23 cellular contexts compared by ENCODE assay signal in genomic region chr12:113187588-113187987, GRCh38. TPM values are rescaled to one million over a fixed set of nuclear protein-coding genes. Genes with fewer than 3 reads are reported as not detected.
A peak's percentile ranks its signal among the peaks of the same experiment; 100 is the strongest.
DNase-seq lines count a peak whose midpoint lies in the region; ATAC-seq, FAIRE-seq and TF ChIP-seq lines count a peak whose summit lies in the region.
"Had no signal": no experiment of that assay in that cellular context is flagged by ENCODE, and none has a peak within 500 bp of the region (broad histone marks: within the 10 kb centered on the region; RNA-seq: fewer than 3 reads in every experiment).

No MANE protein-coding gene starts in this region.

- TF ChIP-seq CTCF in HepG2 (CRISPR knock-in tag; IDR thresholded peaks at IDR 0.05) (no peak), right lobe of liver (IDR thresholded peaks at IDR 0.05) (no peak), OCI-LY7 (conservative IDR thresholded peaks at IDR 0.05; ENCODE audit: low read length) (no peak)

- TF ChIP-seq EP300 in HepG2 (IDR thresholded peaks at IDR 0.05; ENCODE audit: low read depth in 2 of 2, low read length in 2 of 2) (no peak), HepG2 (CRISPR knock-in tag; IDR thresholded peaks at IDR 0.05; ENCODE audit: borderline replicate concordance) (no peak)

- no peaks in the 10 kb centered on the region for H3K27me3 ChIP-seq in HepG2 (ENCODE audit: control insufficient read depth in 1 of 2, insufficient read depth in 2 of 2, low read length in 2 of 2)
- H3K27me3 ChIP-seq in right lobe of liver = no peaks in the 10 kb centered on the region
- H3K27me3 ChIP-seq: stomach had no signal

- H3K4me2 ChIP-seq in HepG2 (ENCODE audit: low read depth, low read length) = peak overlapping the region; percentile 80
- peak overlapping the region; percentile 92 for H3K4me2 ChIP-seq in OCI-LY7 (ENCODE audit: low read length)

- DNase-seq in HepG2 (ENCODE audit: low spot score) (no peak), right lobe of liver (no peak), OCI-LY7 (ENCODE audit: low spot score) (no peak), left ventricle myocardium superior (no peak), NCI-H1105 treated with DMSO at 0.1 percent for 48 hours (lab: John Stamatoyannopoulos, UW) (no peak)
- DNase-seq in activated naive CD8-positive, alpha-beta T cell treated with anti-CD3 and anti-CD28 coated beads, Interleukin-2, amount 10 ng/mL, durations not matched to agents 7 days and 5 days = no peak
- no peak for DNase-seq in stimulated activated CD8-positive, alpha-beta memory T cell treated with anti-CD3 and anti-CD28 coated beads, Interleukin-4, amount 100 ng/mL, for 48 hours
- DNase-seq: aorta; hippocampal formation; NCI-H187 treated with DMSO at 0.1 percent for 48 hours; NCI-H446 treated with DMSO at 0.1 percent for 48 hours; SHP77 treated with DMSO at 0.1 percent for 48 hours; stimulated activated CD4-positive, alpha-beta T cell treated with anti-CD3 and anti-CD28 coated beads, Interleukin-12 subunit alpha, Interleukin-12 subunit beta, amount 100 ng/mL, for 4 hours; stomach had no signal

- no peak for TF ChIP-seq RAD21 in HepG2 (CRISPR knock-in tag; IDR thresholded peaks at IDR 0.05)

- peak overlapping the region in 1 of 3 experiments; percentile 86; a peak in 1 of 6 replicates for H3K4me3 ChIP-seq in HepG2 (replicated peaks in 1 of 3; ENCODE audit: insufficient read depth in 1 of 3, low read depth in 2 of 3, low read length in 3 of 3)
- H3K4me3 ChIP-seq in right lobe of liver = no peak overlapping the region
- H3K4me3 ChIP-seq in OCI-LY7 (ENCODE audit: low read depth, low read length, poor library complexity, severe bottlenecking) = peak overlapping the region; percentile 92
- H3K4me3 ChIP-seq: stomach had no signal

- H3K9me3 ChIP-seq in HepG2 (ENCODE audit: low read length) (no peaks in the 10 kb centered on the region), right lobe of liver (no peaks in the 10 kb centered on the region), OCI-LY7 (ENCODE audit: low read length) (no peaks in the 10 kb centered on the region)
- H3K9me3 ChIP-seq: stomach had no signal

- H3K4me1 Mint-ChIP-seq in activated naive CD8-positive, alpha-beta T cell treated with anti-CD3 and anti-CD28 coated beads, Interleukin-2, amount 10 ng/mL, durations not matched to agents 7 days and 5 days = peaks cover 24% of the 10 kb centered on the region

- no peaks in the 10 kb centered on the region for H4K20me1 ChIP-seq in HepG2 (ENCODE audit: insufficient read depth, low read length)
- peaks cover 12% of the 10 kb centered on the region; the same call in 1 of the 2 replicates for H4K20me1 ChIP-seq in OCI-LY7 (ENCODE audit: insufficient read depth, low read length)

- peaks cover 34% of the 10 kb centered on the region for H3K4me1 ChIP-seq in HepG2 (ENCODE audit: insufficient read depth, low read length)
- peaks cover 0 to 35% (median 8%) of the 10 kb centered on the region in 4 donors for H3K4me1 ChIP-seq in right lobe of liver
- H3K4me1 ChIP-seq in OCI-LY7 (ENCODE audit: insufficient read depth, low read length, poor library complexity, severe bottlenecking) = peaks cover 39% of the 10 kb centered on the region

- no peaks in the 10 kb centered on the region for H3K27me3 Mint-ChIP-seq in activated naive CD8-positive, alpha-beta T cell treated with anti-CD3 and anti-CD28 coated beads, Interleukin-2, amount 10 ng/mL, durations not matched to agents 7 days and 5 days

- H3K4me3 Mint-ChIP-seq in activated naive CD8-positive, alpha-beta T cell treated with anti-CD3 and anti-CD28 coated beads, Interleukin-2, amount 10 ng/mL, durations not matched to agents 7 days and 5 days = peak overlapping the region; percentile 89

- H3K27ac Mint-ChIP-seq in activated naive CD8-positive, alpha-beta T cell treated with anti-CD3 and anti-CD28 coated beads, Interleukin-2, amount 10 ng/mL, durations not matched to agents 7 days and 5 days = no peak overlapping the region

- H3K9ac ChIP-seq in HepG2 (ENCODE audit: insufficient read depth, low read depth, low read length) = no peak overlapping the region

- H3K36me3 ChIP-seq in HepG2 (replicated peaks in 1 of 2; ENCODE audit: control insufficient read depth in 1 of 2, insufficient read depth in 2 of 2, low read length in 2 of 2) = peaks cover 11 to 22% of the 10 kb centered on the region in 2 experiments; a peak in 4 of 5 replicates
- peaks cover 0 to 24% (median 4%) of the 10 kb centered on the region in 4 donors for H3K36me3 ChIP-seq in right lobe of liver
- peaks cover 71% of the 10 kb centered on the region for H3K36me3 ChIP-seq in OCI-LY7 (ENCODE audit: insufficient read depth, low read length)

- intact Hi-C loops in HepG2 (cut with micrococcal nuclease; ENCODE audit: unreplicated experiment) (no loop called here), right lobe of liver (cut with DNase I) (no loop called here), OCI-LY7 (cut with micrococcal nuclease; ENCODE audit: unreplicated experiment) (no loop called here), left ventricle myocardium superior (cut with micrococcal nuclease) (no loop called here)

- H3K9me2 ChIP-seq in OCI-LY7 (ENCODE audit: insufficient read depth, low read length) = no peaks in the 10 kb centered on the region

- H3K36me3 Mint-ChIP-seq in activated naive CD8-positive, alpha-beta T cell treated with anti-CD3 and anti-CD28 coated beads, Interleukin-2, amount 10 ng/mL, durations not matched to agents 7 days and 5 days = peaks cover 20% of the 10 kb centered on the region

- no TSS peak for BruUV-seq in HepG2 (replicated peaks; lab: Mats Ljungman, UMichigan)
- no TSS peak for BruUV-seq in OCI-LY7 (replicated peaks; lab: Mats Ljungman, UMichigan)

- in situ Hi-C loops in HepG2 (cut with HindIII; ENCODE audit: extremely low pct_ligation_motif_present, low pct_unique_long_range_greater_than_20kb) = no loop called here

- POLR2A ChIA-PET in HepG2 (lab: Yijun Ruan, JAX) = interaction anchor here (1.0 kb wide), 1 partner anchor 18 kb away, joined by 6 read pairs; no protein-coding TSS in a partner anchor
- POLR2A ChIA-PET in OCI-LY7 (lab: Charles Lee) = interaction anchor here (0.6 to 4.6 kb wide), 7 partner anchors 13 to 126 kb away, joined by 3 to 20 read pairs (median 4); no protein-coding TSS in a partner anchor
- POLR2A ChIA-PET in activated naive CD8-positive, alpha-beta T cell treated with anti-CD3 and anti-CD28 coated beads, Interleukin-2, amount 10 ng/mL, durations not matched to agents 7 days and 5 days (lab: Charles Lee) = interaction anchor here (0.7 kb wide), 3 partner anchors 34 to 201 kb away, joined by 3 to 5 read pairs (median 3); partner anchors contain the start of gene TPCN1

- CTCF ChIA-PET in HepG2 (lab: Yijun Ruan, JAX; ENCODE audit: low intra/inter-chr PET ratio, low total read pairs) (no interaction called here), OCI-LY7 (lab: Charles Lee; ENCODE audit: unreplicated experiment) (interaction anchor here (1.1 kb wide), 1 partner anchor 42 kb away, joined by 3 read pairs; no protein-coding TSS in a partner anchor)

- WGBS in HepG2 (ENCODE audit: low lambda C conversion rate) = 100% methylated on average over 3 of the region's 3 CpGs
- WGBS in right lobe of liver (ENCODE audit: insufficient coverage, low coverage, low lambda C conversion rate, missing lambda C conversion rate) = 80% methylated on average over 1 of the region's 3 CpGs

- no peaks in the 10 kb centered on the region for H3K9me3 Mint-ChIP-seq in activated naive CD8-positive, alpha-beta T cell treated with anti-CD3 and anti-CD28 coated beads, Interleukin-2, amount 10 ng/mL, durations not matched to agents 7 days and 5 days

- ATAC-seq in HepG2 = no peak
- no peak for ATAC-seq in right lobe of liver
- ATAC-seq in activated naive CD8-positive, alpha-beta T cell treated with anti-CD3 and anti-CD28 coated beads, Interleukin-2, amount 10 ng/mL, durations not matched to agents 7 days and 5 days (ENCODE audit: low read depth) = no peak
- ATAC-seq in GM21360 (IDR thresholded peaks at IDR 0.05; ENCODE audit: unreplicated experiment) = no peak
- ATAC-seq in left ventricle myocardium superior = no peak

- TF ChIP-seq POLR2A in HepG2 (IDR thresholded peaks at IDR 0.05; ENCODE audit: insufficient read depth in 1 of 2, low read depth in 2 of 2, low read length in 2 of 2) (no peak), right lobe of liver (IDR thresholded peaks at IDR 0.05) (no peak)

- no peak for FAIRE-seq in HepG2 (lab: Jason Lieb, UNC)
- FAIRE-seq: endometrium, GM12892 had no signal

- H3K27ac ChIP-seq in HepG2 (ENCODE audit: extremely low read length, insufficient read depth, low read length) (no peak overlapping the region), right lobe of liver (no peak overlapping the region), OCI-LY7 (ENCODE audit: low read depth, low read length, poor library complexity, severe bottlenecking) (peak overlapping the region; percentile 86)
- H3K27ac ChIP-seq: stomach had no signal

- H2AFZ ChIP-seq in HepG2 (ENCODE audit: low read length) (no peak overlapping the region), OCI-LY7 (ENCODE audit: low read length) (no peak overlapping the region)

- H3K79me2 ChIP-seq in HepG2 (ENCODE audit: insufficient read depth, low read length) (peaks cover 42% of the 10 kb centered on the region), OCI-LY7 (ENCODE audit: insufficient read depth, low read depth, low read length) (peaks cover 69% of the 10 kb centered on the region)

RNA-seq across cellular contexts. Expression of gene RITA1, which starts 2.1 kb away (rescaled TPM):
- total RNA-seq in HepG2 (2016; rRNA removed; fragmentation: Illumina TruSeq; extraction: Trizol) (28.1 and 28.9 TPM in 2 replicates), right lobe of liver (10 to 100 TPM; 11.1 to 33.0 (median 22.3) TPM), OCI-LY7 (2022) (59.5 and 68.6 TPM in 2 replicates), left ventricle myocardium superior (19.5 TPM)
- total RNA-seq in HepG2 (2016; cell fraction: cytosol; rRNA removed; fragmentation: Illumina TruSeq; extraction: Trizol; ENCODE audit: low read depth) = 34.7 and 44.4 TPM in 2 replicates
- total RNA-seq in HepG2 (2016; cell fraction: insoluble cytoplasmic fraction; rRNA removed; fragmentation: Illumina TruSeq; extraction: Trizol) = 25.7 and 31.1 TPM in 2 replicates
- 58.4 and 67.9 TPM in 2 replicates for total RNA-seq in HepG2 (2016; cell fraction: membrane; rRNA removed; fragmentation: Illumina TruSeq; extraction: Trizol)
- 16.2 and 17.8 TPM in 2 replicates for total RNA-seq in HepG2 (2016; cell fraction: nucleus; rRNA removed; fragmentation: Illumina TruSeq; extraction: Trizol)
- polyA plus RNA-seq in HepG2 (2011; rRNA removed) = 12.4 and 14.3 TPM in 2 replicates
- polyA plus RNA-seq in HepG2 (2011; cell fraction: cytosol; rRNA removed) = 13.8 and 16.3 TPM in 2 replicates
- polyA plus RNA-seq in HepG2 (2011; cell fraction: nucleus; rRNA removed) = 8.9 and 10.1 TPM in 2 replicates
- polyA plus RNA-seq in HepG2 (2012) = 8.6 and 10.6 TPM in 2 replicates
- polyA plus RNA-seq in HepG2 (2016; cell fraction: cytosol; fragmentation: Illumina TruSeq; extraction: Trizol; ENCODE audit: low read depth) = 48.9 and 64.2 TPM in 2 replicates
- polyA plus RNA-seq in HepG2 (2016; cell fraction: insoluble cytoplasmic fraction; fragmentation: Illumina TruSeq; extraction: Trizol; ENCODE audit: low read depth) = 35.7 and 37.7 TPM in 2 replicates
- 64.3 and 73.8 TPM in 2 replicates for polyA plus RNA-seq in HepG2 (2016; cell fraction: membrane; fragmentation: Illumina TruSeq; extraction: Trizol; ENCODE audit: low read depth)
- polyA plus RNA-seq in HepG2 (2016; cell fraction: nucleus; fragmentation: Illumina TruSeq; extraction: Trizol; ENCODE audit: insufficient read depth, low read depth) = 21.0 and 24.3 TPM in 2 replicates
- polyA minus RNA-seq in HepG2 (2011; rRNA and poly(A)+ RNA removed; ENCODE audit: low replicate concordance) = 12.2 and 25.5 TPM in 2 replicates
- 6.2 and 7.6 TPM in 2 replicates for polyA minus RNA-seq in HepG2 (2011; cell fraction: cytosol; rRNA and poly(A)+ RNA removed)
- 11.1 and 14.5 TPM in 2 replicates for polyA minus RNA-seq in HepG2 (2011; cell fraction: nucleus; rRNA and poly(A)+ RNA removed)
- 72.5 and 90.8 TPM in 2 replicates for total RNA-seq in OCI-LY7 (2014; rRNA removed; shearing (Covaris generic))
- 10 to 100 TPM; 18.5 to 21.5 TPM for total RNA-seq in activated naive CD8-positive, alpha-beta T cell treated with anti-CD3 and anti-CD28 coated beads, Interleukin-2, amount 10 ng/mL, durations not matched to agents 7 days and 5 days

RNA-seq across cellular contexts. Expression of gene DDX54, which starts 2.3 kb away (rescaled TPM):
- total RNA-seq in HepG2 (2016; rRNA removed; fragmentation: Illumina TruSeq; extraction: Trizol) = 45.1 and 59.7 TPM in 2 replicates
- 5.0 and 6.8 TPM in 2 replicates for total RNA-seq in HepG2 (2016; cell fraction: cytosol; rRNA removed; fragmentation: Illumina TruSeq; extraction: Trizol; ENCODE audit: low read depth)
- total RNA-seq in HepG2 (2016; cell fraction: insoluble cytoplasmic fraction; rRNA removed; fragmentation: Illumina TruSeq; extraction: Trizol) = 44.2 and 60.5 TPM in 2 replicates
- total RNA-seq in HepG2 (2016; cell fraction: membrane; rRNA removed; fragmentation: Illumina TruSeq; extraction: Trizol) = 15.7 and 17.4 TPM in 2 replicates
- total RNA-seq in HepG2 (2016; cell fraction: nucleus; rRNA removed; fragmentation: Illumina TruSeq; extraction: Trizol) = 30.5 and 38.6 TPM in 2 replicates
- 51.3 and 61.1 TPM in 2 replicates for polyA plus RNA-seq in HepG2 (2011; rRNA removed)
- polyA plus RNA-seq in HepG2 (2011; cell fraction: cytosol; rRNA removed) = 33.9 and 54.0 TPM in 2 replicates
- 56.0 and 66.1 TPM in 2 replicates for polyA plus RNA-seq in HepG2 (2011; cell fraction: nucleus; rRNA removed)
- polyA plus RNA-seq in HepG2 (2012) = 29.2 and 33.1 TPM in 2 replicates
- 4.2 and 4.5 TPM in 2 replicates for polyA plus RNA-seq in HepG2 (2016; cell fraction: cytosol; fragmentation: Illumina TruSeq; extraction: Trizol; ENCODE audit: low read depth)
- 61.6 and 69.4 TPM in 2 replicates for polyA plus RNA-seq in HepG2 (2016; cell fraction: insoluble cytoplasmic fraction; fragmentation: Illumina TruSeq; extraction: Trizol; ENCODE audit: low read depth)
- 8.9 and 13.8 TPM in 2 replicates for polyA plus RNA-seq in HepG2 (2016; cell fraction: membrane; fragmentation: Illumina TruSeq; extraction: Trizol; ENCODE audit: low read depth)
- 93.7 and 96.2 TPM in 2 replicates for polyA plus RNA-seq in HepG2 (2016; cell fraction: nucleus; fragmentation: Illumina TruSeq; extraction: Trizol; ENCODE audit: insufficient read depth, low read depth)
- 67.7 and 93.0 TPM in 2 replicates for polyA minus RNA-seq in HepG2 (2011; rRNA and poly(A)+ RNA removed; ENCODE audit: low replicate concordance)
- 23.5 and 27.4 TPM in 2 replicates for polyA minus RNA-seq in HepG2 (2011; cell fraction: cytosol; rRNA and poly(A)+ RNA removed)
- 26.4 and 35.3 TPM in 2 replicates for polyA minus RNA-seq in HepG2 (2011; cell fraction: nucleus; rRNA and poly(A)+ RNA removed)
- 10 to 100 TPM; 22.8 to 43.8 (median 31.1) TPM for total RNA-seq in right lobe of liver
- 86.0 and 87.2 TPM in 2 replicates for total RNA-seq in OCI-LY7 (2014; rRNA removed; shearing (Covaris generic))
- total RNA-seq in OCI-LY7 (2022) = 145 and 150 TPM in 2 replicates
- 10 to 100 TPM; 70.1 to 74.2 TPM for total RNA-seq in activated naive CD8-positive, alpha-beta T cell treated with anti-CD3 and anti-CD28 coated beads, Interleukin-2, amount 10 ng/mL, durations not matched to agents 7 days and 5 days
- 33.8 TPM for total RNA-seq in left ventricle myocardium superior

RNA-seq across cellular contexts. Expression of gene TPCN1, which starts 33.7 kb away (rescaled TPM):
- total RNA-seq in HepG2 (2016; rRNA removed; fragmentation: Illumina TruSeq; extraction: Trizol) (3.8 and 8.0 TPM in 2 replicates), right lobe of liver (10 to 100 TPM; 18.0 to 34.6 (median 28.3) TPM), OCI-LY7 (2022) (160 and 177 TPM in 2 replicates), left ventricle myocardium superior (145 TPM)
- 4.4 and 4.6 TPM in 2 replicates for total RNA-seq in HepG2 (2016; cell fraction: cytosol; rRNA removed; fragmentation: Illumina TruSeq; extraction: Trizol; ENCODE audit: low read depth)
- total RNA-seq in HepG2 (2016; cell fraction: insoluble cytoplasmic fraction; rRNA removed; fragmentation: Illumina TruSeq; extraction: Trizol) = 3.0 and 10.0 TPM in 2 replicates
- 4.2 and 4.5 TPM in 2 replicates for total RNA-seq in HepG2 (2016; cell fraction: membrane; rRNA removed; fragmentation: Illumina TruSeq; extraction: Trizol)
- 12.3 and 15.7 TPM in 2 replicates for total RNA-seq in HepG2 (2016; cell fraction: nucleus; rRNA removed; fragmentation: Illumina TruSeq; extraction: Trizol)
- polyA plus RNA-seq in HepG2 (2011; rRNA removed) = 26.8 and 33.5 TPM in 2 replicates
- polyA plus RNA-seq in HepG2 (2011; cell fraction: cytosol; rRNA removed) = 10.3 and 10.4 TPM in 2 replicates
- 183 and 201 TPM in 2 replicates for polyA plus RNA-seq in HepG2 (2011; cell fraction: nucleus; rRNA removed)
- polyA plus RNA-seq in HepG2 (2012) = 18.0 and 21.8 TPM in 2 replicates
- 0.84 and 1.4 TPM in 2 replicates for polyA plus RNA-seq in HepG2 (2016; cell fraction: cytosol; fragmentation: Illumina TruSeq; extraction: Trizol; ENCODE audit: low read depth)
- polyA plus RNA-seq in HepG2 (2016; cell fraction: insoluble cytoplasmic fraction; fragmentation: Illumina TruSeq; extraction: Trizol; ENCODE audit: low read depth) = 3.5 and 4.1 TPM in 2 replicates
- polyA plus RNA-seq in HepG2 (2016; cell fraction: membrane; fragmentation: Illumina TruSeq; extraction: Trizol; ENCODE audit: low read depth) = 2.5 and 2.8 TPM in 2 replicates
- polyA plus RNA-seq in HepG2 (2016; cell fraction: nucleus; fragmentation: Illumina TruSeq; extraction: Trizol; ENCODE audit: insufficient read depth, low read depth) = 42.1 and 42.8 TPM in 2 replicates
- polyA minus RNA-seq in HepG2 (2011; rRNA and poly(A)+ RNA removed; ENCODE audit: low replicate concordance) = 40.0 and 48.9 TPM in 2 replicates
- polyA minus RNA-seq in HepG2 (2011; cell fraction: cytosol; rRNA and poly(A)+ RNA removed) = 7.3 and 9.8 TPM in 2 replicates
- polyA minus RNA-seq in HepG2 (2011; cell fraction: nucleus; rRNA and poly(A)+ RNA removed) = 45.8 and 47.1 TPM in 2 replicates
- total RNA-seq in OCI-LY7 (2014; rRNA removed; shearing (Covaris generic)) = 72.4 and 96.0 TPM in 2 replicates
- 10 to 100 TPM; 29.9 to 32.0 TPM for total RNA-seq in activated naive CD8-positive, alpha-beta T cell treated with anti-CD3 and anti-CD28 coated beads, Interleukin-2, amount 10 ng/mL, durations not matched to agents 7 days and 5 days

RNA-seq across cellular contexts. Expression of gene CFAP73, which starts 38.1 kb away (rescaled TPM):
- not detected in 2 replicates for total RNA-seq in HepG2 (2016; rRNA removed; fragmentation: Illumina TruSeq; extraction: Trizol)
- not detected in 2 replicates for total RNA-seq in HepG2 (2016; cell fraction: cytosol; rRNA removed; fragmentation: Illumina TruSeq; extraction: Trizol; ENCODE audit: low read depth)
- total RNA-seq in HepG2 (2016; cell fraction: insoluble cytoplasmic fraction; rRNA removed; fragmentation: Illumina TruSeq; extraction: Trizol) = not detected in 2 replicates
- not detected in 2 replicates for total RNA-seq in HepG2 (2016; cell fraction: membrane; rRNA removed; fragmentation: Illumina TruSeq; extraction: Trizol)
- total RNA-seq in HepG2 (2016; cell fraction: nucleus; rRNA removed; fragmentation: Illumina TruSeq; extraction: Trizol) = not detected in 2 replicates
- not detected in 2 replicates for polyA plus RNA-seq in HepG2 (2011; rRNA removed)
- polyA plus RNA-seq in HepG2 (2011; cell fraction: cytosol; rRNA removed) = not detected in 2 replicates
- polyA plus RNA-seq in HepG2 (2011; cell fraction: nucleus; rRNA removed) = not detected in 2 replicates
- polyA plus RNA-seq in HepG2 (2012) = not detected in 2 replicates
- polyA plus RNA-seq in HepG2 (2016; cell fraction: cytosol; fragmentation: Illumina TruSeq; extraction: Trizol; ENCODE audit: low read depth) = not detected in 2 replicates
- not detected in 2 replicates for polyA plus RNA-seq in HepG2 (2016; cell fraction: insoluble cytoplasmic fraction; fragmentation: Illumina TruSeq; extraction: Trizol; ENCODE audit: low read depth)
- polyA plus RNA-seq in HepG2 (2016; cell fraction: membrane; fragmentation: Illumina TruSeq; extraction: Trizol; ENCODE audit: low read depth) = not detected in 2 replicates
- polyA plus RNA-seq in HepG2 (2016; cell fraction: nucleus; fragmentation: Illumina TruSeq; extraction: Trizol; ENCODE audit: insufficient read depth, low read depth) = not detected in 2 replicates
- not detected in 2 replicates for polyA minus RNA-seq in HepG2 (2011; rRNA and poly(A)+ RNA removed; ENCODE audit: low replicate concordance)
- not detected in 2 replicates for polyA minus RNA-seq in HepG2 (2011; cell fraction: cytosol; rRNA and poly(A)+ RNA removed)
- polyA minus RNA-seq in HepG2 (2011; cell fraction: nucleus; rRNA and poly(A)+ RNA removed) = not detected in 2 replicates
- total RNA-seq in right lobe of liver = under 1 TPM in 1 of 6 experiments, not detected in 5; 0.15 TPM
- total RNA-seq in OCI-LY7 (2014; rRNA removed; shearing (Covaris generic)) = 14.0 and 26.9 TPM in 2 replicates
- 37.4 and 39.2 TPM in 2 replicates for total RNA-seq in OCI-LY7 (2022)
- under 1 TPM; 0.55 to 0.65 TPM for total RNA-seq in activated naive CD8-positive, alpha-beta T cell treated with anti-CD3 and anti-CD28 coated beads, Interleukin-2, amount 10 ng/mL, durations not matched to agents 7 days and 5 days
- total RNA-seq in left ventricle myocardium superior = not detected
- total RNA-seq: aorta, chondrocyte, G401, HT1080, kidney epithelial cell, mesenteric fat pad, urinary bladder had no signal

RNA-seq across cellular contexts. Expression of gene RASAL1, which starts 52.0 kb away (rescaled TPM):
- total RNA-seq in HepG2 (2016; rRNA removed; fragmentation: Illumina TruSeq; extraction: Trizol) = not detected in 2 replicates
- total RNA-seq in HepG2 (2016; cell fraction: cytosol; rRNA removed; fragmentation: Illumina TruSeq; extraction: Trizol; ENCODE audit: low read depth) = 0.18 TPM in 1 of 2 replicates, not detected in the other
- total RNA-seq in HepG2 (2016; cell fraction: insoluble cytoplasmic fraction; rRNA removed; fragmentation: Illumina TruSeq; extraction: Trizol) = not detected in 2 replicates
- not detected in 2 replicates for total RNA-seq in HepG2 (2016; cell fraction: membrane; rRNA removed; fragmentation: Illumina TruSeq; extraction: Trizol)
- not detected in 2 replicates for total RNA-seq in HepG2 (2016; cell fraction: nucleus; rRNA removed; fragmentation: Illumina TruSeq; extraction: Trizol)
- not detected in 2 replicates for polyA plus RNA-seq in HepG2 (2011; rRNA removed)
- polyA plus RNA-seq in HepG2 (2011; cell fraction: cytosol; rRNA removed) = not detected in 2 replicates
- polyA plus RNA-seq in HepG2 (2011; cell fraction: nucleus; rRNA removed) = 0.07 and 0.31 TPM in 2 replicates
- not detected in 2 replicates for polyA plus RNA-seq in HepG2 (2012)
- polyA plus RNA-seq in HepG2 (2016; cell fraction: cytosol; fragmentation: Illumina TruSeq; extraction: Trizol; ENCODE audit: low read depth) = 0.12 TPM in 1 of 2 replicates, not detected in the other
- not detected in 2 replicates for polyA plus RNA-seq in HepG2 (2016; cell fraction: insoluble cytoplasmic fraction; fragmentation: Illumina TruSeq; extraction: Trizol; ENCODE audit: low read depth)
- polyA plus RNA-seq in HepG2 (2016; cell fraction: membrane; fragmentation: Illumina TruSeq; extraction: Trizol; ENCODE audit: low read depth) = not detected in 2 replicates
- 0.72 TPM in 1 of 2 replicates, not detected in the other for polyA plus RNA-seq in HepG2 (2016; cell fraction: nucleus; fragmentation: Illumina TruSeq; extraction: Trizol; ENCODE audit: insufficient read depth, low read depth)
- polyA minus RNA-seq in HepG2 (2011; rRNA and poly(A)+ RNA removed; ENCODE audit: low replicate concordance) = 0.30 TPM in 1 of 2 replicates, not detected in the other
- polyA minus RNA-seq in HepG2 (2011; cell fraction: cytosol; rRNA and poly(A)+ RNA removed) = not detected in 2 replicates
- polyA minus RNA-seq in HepG2 (2011; cell fraction: nucleus; rRNA and poly(A)+ RNA removed) = not detected in 2 replicates
- under 1 TPM in 4 of 6 experiments, not detected in 2; 0.10 to 0.24 (median 0.15) TPM for total RNA-seq in right lobe of liver
- 69.1 and 89.1 TPM in 2 replicates for total RNA-seq in OCI-LY7 (2014; rRNA removed; shearing (Covaris generic))
- 67.5 and 74.4 TPM in 2 replicates for total RNA-seq in OCI-LY7 (2022)
- total RNA-seq in activated naive CD8-positive, alpha-beta T cell treated with anti-CD3 and anti-CD28 coated beads, Interleukin-2, amount 10 ng/mL, durations not matched to agents 7 days and 5 days = 1 to 10 TPM; 1.0 to 2.3 TPM
- not detected for total RNA-seq in left ventricle myocardium superior
- total RNA-seq: aorta, chondrocyte, HT1080, mesenteric fat pad had no signal
- polyA plus RNA-seq: aorta had no signal
